ENCODE assay signal across 8 cellular contexts in the genomic region with DNA sequence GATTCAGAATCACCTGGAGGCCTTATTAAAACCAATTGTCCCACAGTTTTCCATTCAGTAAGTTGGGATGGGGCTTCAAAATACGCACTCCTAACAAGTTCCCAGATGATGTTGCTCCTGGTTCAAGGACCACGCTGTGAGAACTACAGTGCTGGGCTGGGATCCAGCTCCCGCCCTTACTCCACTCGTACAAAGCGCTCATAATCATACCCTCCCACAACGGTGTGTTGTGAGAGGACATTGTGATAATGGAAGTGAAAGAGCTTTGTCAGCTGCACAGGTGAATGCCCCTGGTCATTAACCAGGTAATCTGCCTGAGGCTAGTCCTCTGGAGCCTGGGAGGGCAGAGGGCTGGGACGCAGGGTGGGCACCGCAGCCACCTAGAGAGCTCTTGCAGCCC.
A peak's percentile ranks its signal among the peaks of the same experiment; 100 is the strongest.
DNase-seq lines count a peak whose midpoint lies in the region; ATAC-seq, FAIRE-seq and TF ChIP-seq lines count a peak whose summit lies in the region.

No MANE protein-coding gene starts in this region.

- no peak for ATAC-seq in GM18907 (IDR thresholded peaks at IDR 0.05; ENCODE audit: unreplicated experiment)

- no peak for TF ChIP-seq CTCF in retinal pigment epithelial cell (conservative IDR thresholded peaks at IDR 0.05; ENCODE audit: low read depth, low read length)

- H3K4me1 ChIP-seq in endocrine pancreas (ENCODE audit: control insufficient read depth, insufficient read depth, low read length): no peaks in the 10 kb centered on the region

- DNase-seq in GM19239 (ENCODE audit: insufficient read length, low spot score) (no peak), NCI-H748 (lab: John Stamatoyannopoulos, UW; ENCODE audit: unreplicated experiment) (peak; percentile 88), retinal pigment epithelial cell (ENCODE audit: low read depth) (no peak), GDM1 (lab: John Stamatoyannopoulos, UW) (no peak), NCI-H82 (lab: John Stamatoyannopoulos, UW) (no peak), putamen (ENCODE audit: low spot score) (no peak)

- no peaks in the 10 kb centered on the region for H3K27me3 ChIP-seq in endocrine pancreas (ENCODE audit: control insufficient read depth, insufficient read depth, low read length)

- H3K9ac ChIP-seq in endocrine pancreas (ENCODE audit: control insufficient read depth, insufficient read depth, low read length): peak overlapping the region; percentile 42

- no peaks in the 10 kb centered on the region for H3K36me3 ChIP-seq in endocrine pancreas (ENCODE audit: control insufficient read depth, insufficient read depth, low read length)

- peak; percentile 60 for FAIRE-seq in GM19239 (lab: Jason Lieb, UNC)

- H3K4me3 ChIP-seq in endocrine pancreas (ENCODE audit: control insufficient read depth, insufficient read depth, low read length) (peak overlapping the region; percentile 47), retinal pigment epithelial cell (ENCODE audit: low read length) (peak overlapping the region; percentile 37)

- no peaks in the 10 kb centered on the region for H3K9me3 ChIP-seq in endocrine pancreas (ENCODE audit: control insufficient read depth, low read length)
